ENCODE assay signal across 1 cellular context in genomic region chr11:75248924-75249256, GRCh38.
TF ChIP-seq lines count a peak whose summit lies in the region.

No MANE protein-coding gene starts in this region.

TF ChIP-seq in HepG2, 621 proteins besides CTCF, POLR2A, EP300 and RAD21 (continued from another document):
- TF ChIP-seq ZFP91 (CRISPR knock-in tag; IDR thresholded peaks at IDR 0.05; ENCODE audit: borderline replicate concordance), result no peak
- 0 out of 2 replicates have a peak, but pooled peaks have one; percentile 3 for TF ChIP-seq ZNF350 (CRISPR knock-in tag; IDR thresholded peaks at IDR 0.05; ENCODE audit: borderline replicate concordance, low read depth)
- TF ChIP-seq ZSCAN29 (CRISPR knock-in tag; conservative IDR thresholded peaks at IDR 0.05), result no peak
- no peak for TF ChIP-seq ZNF615 (CRISPR knock-in tag; IDR thresholded peaks at IDR 0.05; ENCODE audit: borderline replicate concordance)
- TF ChIP-seq NFKB2 (CRISPR knock-in tag; IDR thresholded peaks at IDR 0.05; ENCODE audit: borderline replicate concordance), result 0 out of 2 replicates have a peak, but pooled peaks have one; percentile 5
- no peak for TF ChIP-seq ZBTB14 (CRISPR knock-in tag; IDR thresholded peaks at IDR 0.05)
